Comparison of ENCODE assay signal across 25 cellular contexts in the genomic region with DNA sequence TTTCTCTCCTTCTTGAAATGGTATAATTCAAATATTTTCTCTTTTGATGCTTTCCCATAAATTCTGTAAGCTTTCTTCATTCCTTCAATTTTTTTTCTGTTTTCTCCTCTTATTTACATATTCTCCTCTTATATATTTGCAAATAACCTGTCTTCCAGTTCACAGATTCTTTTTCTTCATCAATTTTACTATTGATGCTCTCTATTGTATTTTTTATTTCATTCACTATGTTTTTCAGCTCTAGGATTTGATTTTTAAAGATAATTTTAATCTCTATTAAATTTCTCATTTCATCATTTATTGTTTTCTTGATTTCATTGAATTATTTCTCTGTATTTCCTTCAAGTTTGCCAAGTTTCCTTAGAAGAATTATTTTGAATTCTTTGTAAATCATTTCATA. TPM values are rescaled to one million over a fixed set of nuclear protein-coding genes. Genes with fewer than 3 reads are reported as not detected.
DNase-seq lines count a peak whose midpoint lies in the region; FAIRE-seq and TF ChIP-seq lines count a peak whose summit lies in the region.
"Had no signal": no experiment of that assay in that cellular context is flagged by ENCODE, and none has a peak within 500 bp of the region (broad histone marks: within the 10 kb centered on the region; RNA-seq: fewer than 3 reads in every experiment).

No MANE protein-coding gene starts in this region.

- H3K9me3 ChIP-seq in HEK293 (ENCODE audit: control insufficient read depth, insufficient read depth, low read depth, low read length) = no peaks in the 10 kb centered on the region

- POLR2A ChIA-PET in HEK293 (lab: Yijun Ruan, JAX) = no interaction called here

- intact Hi-C loops in posterior cingulate gyrus (cut with DNase I) = no loop called here

- peak; percentile 1 for DNase-seq in choroid plexus epithelial cell (ENCODE audit: low read depth)
- no peak for DNase-seq in frontal cortex (ENCODE audit: low spot score in 2 of 2)
- no peak for DNase-seq in H7
- no peak for DNase-seq in posterior cingulate gyrus
- DNase-seq in NK-92 (lab: John Stamatoyannopoulos, UW; ENCODE audit: unreplicated experiment) = no peak
- DNase-seq: 8988T; ACHN; BE2C; C1 segment of cervical spinal cord; CD4-positive, alpha-beta memory T cell; CD4-positive, CD25-positive, alpha-beta regulatory T cell; CD8-positive, alpha-beta memory T cell; COR-L47; DMS153; DMS53; DMS79; GDM1 had no signal

- CTCF ChIA-PET in HEK293 (lab: Yijun Ruan, JAX) = interaction anchor here (0.5 kb wide), 1 partner anchor 17 kb away, joined by 3 read pairs; no protein-coding TSS in a partner anchor

- H3K36me3 ChIP-seq in HEK293 (ENCODE audit: control insufficient read depth in 2 of 2, insufficient read depth in 1 of 2, low read length in 2 of 2) = no peaks in the 10 kb centered on the region
- no peaks in the 10 kb centered on the region for H3K36me3 ChIP-seq in H7 (replicated peaks; ENCODE audit: control insufficient read depth, insufficient read depth, low read length)
- H3K36me3 ChIP-seq: BE2C, BLaER1 had no signal

- TF ChIP-seq CTCF in HEK293 (tag by site-specific recombination; IDR thresholded peaks at IDR 0.05) (no peak), choroid plexus epithelial cell (conservative IDR thresholded peaks at IDR 0.05; ENCODE audit: low read depth, low read length) (no peak)

- FAIRE-seq in G401.6 (lab: Jason Lieb, UNC) = peak; percentile 55
- FAIRE-seq in frontal cortex (lab: Jason Lieb, UNC) = peak; percentile 24
- FAIRE-seq: A204.1, GM12878, GM12892, GM18507 had no signal

- H3K4me1 ChIP-seq in HEK293 (ENCODE audit: control insufficient read depth, insufficient read depth, low read length) = peaks cover 4% of the 10 kb centered on the region
- H3K4me1 ChIP-seq: BE2C, BLaER1 had no signal

- peaks cover 14% of the 10 kb centered on the region for H3K27me3 ChIP-seq in H7 (ENCODE audit: control insufficient read depth, insufficient read depth, low read length)
- H3K27me3 ChIP-seq: BLaER1 had no signal

- H3K4me3 ChIP-seq in HEK293 (ENCODE audit: low read depth, low read length) = no peak overlapping the region
- H3K4me3 ChIP-seq in choroid plexus epithelial cell (ENCODE audit: low read depth, low read length) = no peak overlapping the region
- no peak overlapping the region for H3K4me3 ChIP-seq in H7 (ENCODE audit: insufficient read depth, low read depth, low read length)
- H3K4me3 ChIP-seq: BLaER1, GM12878 had no signal

- H3K27ac ChIP-seq in HEK293 (ENCODE audit: extremely low read depth, low read depth, low read length) = no peak overlapping the region
- H3K27ac ChIP-seq: BLaER1 had no signal

TF ChIP-seq in HEK293, 187 proteins besides CTCF, POLR2A, EP300 and RAD21:
- peak; percentile 84 for TF ChIP-seq SETDB1 (IDR thresholded peaks at IDR 0.05; ENCODE audit: insufficient read length, low read length)
- no peak for TF ChIP-seq ZBTB11 (tag by site-specific recombination; conservative IDR thresholded peaks at IDR 0.05; ENCODE audit: low read depth)
- TF ChIP-seq ZNF112 (tag by site-specific recombination; IDR thresholded peaks at IDR 0.05) = no peak
- no peak for TF ChIP-seq SP3 (tag by site-specific recombination; IDR thresholded peaks at IDR 0.05)

RNA-seq across cellular contexts. Expression of gene PRPS1L1, which starts 54.0 kb away (rescaled TPM):
- not detected for total RNA-seq in frontal cortex
- total RNA-seq in H7 (2014; rRNA removed; shearing (Covaris generic)) = not detected in 2 replicates
- total RNA-seq: A673; CD4-positive, alpha-beta memory T cell; CD4-positive, CD25-positive, alpha-beta regulatory T cell; CD8-positive, alpha-beta memory T cell; GM12878 had no signal
